9 cellular contexts compared by ENCODE assay signal in genomic region chr5:14676320-14676719, GRCh38. TPM values are rescaled to one million over a fixed set of nuclear protein-coding genes. Genes with fewer than 3 reads are reported as not detected.
DNase-seq lines count a peak whose midpoint lies in the region; ATAC-seq and TF ChIP-seq lines count a peak whose summit lies in the region.
"Had no signal": no experiment of that assay in that cellular context is flagged by ENCODE, and none has a peak within 500 bp of the region (broad histone marks: within the 10 kb centered on the region; RNA-seq: fewer than 3 reads in every experiment).

No MANE protein-coding gene starts in this region.

- peak; percentile 55 for ATAC-seq in GM18498 (IDR thresholded peaks at IDR 0.05; ENCODE audit: unreplicated experiment)
- peak; percentile 47 to 61 for ATAC-seq in naive thymus-derived CD8-positive, alpha-beta T cell

- peaks cover 44 to 71% (median 62%) of the 10 kb centered on the region in 4 donors for H3K4me1 Mint-ChIP-seq in naive thymus-derived CD8-positive, alpha-beta T cell

- H3K27ac ChIP-seq in GM23248 (no peak overlapping the region), ascending aorta (peak overlapping the region; percentile 83 to 94)

- intact Hi-C loops in ascending aorta (cut with DNase I): no loop called here

- H2AFZ ChIP-seq in GM23248: no peak overlapping the region

- H3K4me3 Mint-ChIP-seq in naive thymus-derived CD8-positive, alpha-beta T cell: peak overlapping the region; percentile 29 to 79 (median 72)
- H3K4me3 Mint-ChIP-seq: neural crest cell had no signal

- DNase-seq in GM23248 (peak; percentile 52), LHCN-M2 (ENCODE audit: low read depth) (peak; percentile 87), ascending aorta (ENCODE audit: low spot score in 2 of 2) (peak in 1 of 2 donors; percentile 82), NCI-H2029 treated with DMSO at 0.1 percent for 48 hours (lab: John Stamatoyannopoulos, UW) (no peak), GM13977 (ENCODE audit: low spot score) (no peak), H7 (no peak)
- no peak for DNase-seq in naive thymus-derived CD8-positive, alpha-beta T cell

- H3K36me3 Mint-ChIP-seq in naive thymus-derived CD8-positive, alpha-beta T cell: peaks cover 0 to 71% (median 13%) of the 10 kb centered on the region in 3 donors

- H3K36me3 ChIP-seq in GM23248 (ENCODE audit: low read depth) (peaks cover 4% of the 10 kb centered on the region; the same call in 1 of the 2 replicates), ascending aorta (peaks cover 0 to 10% of the 10 kb centered on the region in 2 donors), H7 (replicated peaks; ENCODE audit: control insufficient read depth, insufficient read depth, low read length) (no peaks in the 10 kb centered on the region; the same call in 1 of the 2 replicates)

- H3K9me3 Mint-ChIP-seq in naive thymus-derived CD8-positive, alpha-beta T cell: no peaks in the 10 kb centered on the region
- H3K9me3 Mint-ChIP-seq: neural crest cell had no signal

- H3K9me3 ChIP-seq in GM23248 (ENCODE audit: low read depth) (no peaks in the 10 kb centered on the region), ascending aorta (no peaks in the 10 kb centered on the region)

- H3K4me2 ChIP-seq in GM23248 (ENCODE audit: unreplicated experiment): no peak overlapping the region

- no peaks in the 10 kb centered on the region for H3K27me3 Mint-ChIP-seq in naive thymus-derived CD8-positive, alpha-beta T cell

- H3K4me1 ChIP-seq in GM23248 (ENCODE audit: insufficient read depth): peaks cover 14% of the 10 kb centered on the region
- peaks cover 8 to 40% of the 10 kb centered on the region in 2 donors for H3K4me1 ChIP-seq in ascending aorta

- H3K27ac Mint-ChIP-seq in naive thymus-derived CD8-positive, alpha-beta T cell: peak overlapping the region; percentile 65 to 91 (median 85)

- peaks cover 13% of the 10 kb centered on the region for H4K20me1 ChIP-seq in GM23248 (ENCODE audit: insufficient read depth)

- H3F3A ChIP-seq in GM23248 (ENCODE audit: insufficient read depth): 0 out of 2 replicates have a peak, but pooled peaks cover 4% of the 10 kb centered on the region

- no peak overlapping the region for H3K9ac ChIP-seq in GM23248

- no peaks in the 10 kb centered on the region for H3K27me3 ChIP-seq in GM23248 (replicated peaks; ENCODE audit: insufficient read depth)
- H3K27me3 ChIP-seq in ascending aorta: no peaks in the 10 kb centered on the region
- H3K27me3 ChIP-seq in H7 (ENCODE audit: control insufficient read depth, insufficient read depth, low read length): no peaks in the 10 kb centered on the region

- H3K4me3 ChIP-seq in GM23248 (no peak overlapping the region), ascending aorta (peak overlapping the region in 1 of 2 donors; percentile 32), H7 (ENCODE audit: insufficient read depth, low read depth, low read length) (no peak overlapping the region)

- TF ChIP-seq CTCF in ascending aorta (IDR thresholded peaks at IDR 0.05): no peak
- TF ChIP-seq CTCF in GM13977 (IDR thresholded peaks at IDR 0.05; ENCODE audit: extremely low read depth, insufficient read depth, missing control alignments): no peak

- H3K79me2 ChIP-seq in GM23248 (ENCODE audit: insufficient read depth): peaks cover 88% of the 10 kb centered on the region

- in situ Hi-C loops in GM23248 (cut with MboI) (no loop called here), GM13977 (cut with MboI; ENCODE audit: low pct_unique_long_range_greater_than_20kb, low sequenced_read_pairs, unreplicated experiment) (no loop called here)

- WGBS in GM23248 (ENCODE audit: low coverage in 1 of 2, low lambda C conversion rate in 2 of 2, missing lambda C conversion rate in 2 of 2), 2 experiments: 78 to 90% methylated on average over 3 of the region's 3 CpGs

- no peaks in the 10 kb centered on the region for H3K9me2 ChIP-seq in GM23248 (ENCODE audit: insufficient read depth)

- POLR2A ChIA-PET in naive thymus-derived CD8-positive, alpha-beta T cell (lab: Charles Lee): no interaction called here

RNA-seq across cellular contexts. Expression of gene OTULIN, which starts 11.8 kb away (rescaled TPM):
- total RNA-seq in GM23248 (2014; rRNA removed; shearing (Covaris generic)): 24.4 and 36.8 TPM in 2 replicates
- polyA plus RNA-seq in GM23248 (2016; fragmentation: Nextera tagmentation; extraction: Ambion mirVana): 12.8 and 13.7 TPM in 2 replicates
- 30.5 and 37.8 TPM in 2 replicates for total RNA-seq in LHCN-M2 (2014; rRNA removed)
- 9.3 TPM for polyA plus RNA-seq in LHCN-M2 (2012)
- 56.9 TPM for total RNA-seq in ascending aorta
- 10 to 100 TPM; 68.1 to 77.0 TPM for total RNA-seq in naive thymus-derived CD8-positive, alpha-beta T cell
- 10 to 100 TPM; 15.7 to 22.7 (median 17.2) TPM for polyA plus RNA-seq in naive thymus-derived CD8-positive, alpha-beta T cell
- total RNA-seq in H7 (2014; rRNA removed; shearing (Covaris generic)): 14.9 and 17.4 TPM in 2 replicates

Comparison
In these comparisons a context has a peak if more than half of its experiments do, and no peak if none do; other contexts are left out.
1. DNase-seq: peak in GM23248 (single experiment) and LHCN-M2 (single experiment); none in naive thymus-derived CD8-positive, alpha-beta T cell (0 of 10), NCI-H2029 treated with DMSO at 0.1 percent for 48 hours (single experiment), GM13977 (single experiment) and H7 (single experiment).